Comparison of ENCODE assay signal across 22 cellular contexts in the genomic region with DNA sequence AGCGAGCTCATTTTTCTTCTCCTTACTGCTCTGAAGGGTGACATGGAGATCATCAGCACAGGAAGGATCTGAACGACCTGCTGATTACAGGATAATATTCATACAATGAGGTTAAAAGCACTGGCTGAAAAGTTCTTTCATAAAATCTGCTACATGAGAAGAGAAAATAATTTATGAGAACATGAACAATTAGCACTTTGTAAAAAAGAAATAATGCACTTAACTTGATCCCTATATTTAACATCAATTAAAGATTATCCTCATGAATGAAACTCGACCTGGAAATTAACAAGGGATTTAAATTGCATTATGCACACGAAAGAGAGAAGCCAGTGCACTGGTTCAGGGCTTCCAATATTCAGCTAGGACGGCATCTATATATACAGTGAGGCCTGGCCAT. TPM values are rescaled to one million over a fixed set of nuclear protein-coding genes. Genes with fewer than 3 reads are reported as not detected.
DNase-seq lines count a peak whose midpoint lies in the region; TF ChIP-seq lines count a peak whose summit lies in the region.
"Had no signal": no experiment of that assay in that cellular context is flagged by ENCODE, and none has a peak within 500 bp of the region (broad histone marks: within the 10 kb centered on the region; RNA-seq: fewer than 3 reads in every experiment).

No MANE protein-coding gene starts in this region.

- H3K27me3 Mint-ChIP-seq in activated naive CD4-positive, alpha-beta T cell treated with anti-CD3 and anti-CD28 coated beads for 36 hours (ENCODE audit: low read depth): peaks cover 61% of the 10 kb centered on the region
- H3K27me3 Mint-ChIP-seq in Calu3 (ENCODE audit: unreplicated experiment): peaks cover 99% of the 10 kb centered on the region

- DNase-seq in NCI-H748 (lab: John Stamatoyannopoulos, UW; ENCODE audit: unreplicated experiment): peak; percentile 13
- no peak for DNase-seq in NCI-H748 treated with DMSO at 0.1 percent for 48 hours (lab: John Stamatoyannopoulos, UW)
- DNase-seq in A673 (ENCODE audit: low spot score): peak; percentile 61
- peak; percentile 76 for DNase-seq in NCI-H69 (lab: John Stamatoyannopoulos, UW)
- no peak for DNase-seq in activated naive CD4-positive, alpha-beta T cell treated with anti-CD3 and anti-CD28 coated beads for 36 hours
- DNase-seq in Calu3: no peak
- DNase-seq: ACHN; AML-193; BE2C; CD4-positive, alpha-beta T cell; CD8-positive, alpha-beta memory T cell; DMS153; DMS79; EL; GDM1; GM23248; H7; HCEC 1CT had no signal

- CTCF ChIA-PET in A673 (lab: Charles Lee) (no interaction called here), Calu3 (lab: Charles Lee) (no interaction called here)
- CTCF ChIA-PET in activated naive CD4-positive, alpha-beta T cell treated with anti-CD3 and anti-CD28 coated beads for 36 hours (lab: Charles Lee): interaction anchor here (0.6 to 1.6 kb wide), 2 partner anchors 20 to 22 kb away, joined by 3 read pairs; no protein-coding TSS in a partner anchor

- H3K4me3 Mint-ChIP-seq in activated naive CD4-positive, alpha-beta T cell treated with anti-CD3 and anti-CD28 coated beads for 36 hours: no peak overlapping the region
- no peak overlapping the region for H3K4me3 Mint-ChIP-seq in Calu3 (ENCODE audit: low read depth, unreplicated experiment)
- H3K4me3 Mint-ChIP-seq: CD14-positive monocyte; CD4-positive, alpha-beta T cell; CD8-positive, alpha-beta memory T cell had no signal

- H3K27me3 ChIP-seq in A673 (replicated peaks; ENCODE audit: insufficient read depth, low read depth, low read length, poor library complexity): no peaks in the 10 kb centered on the region
- H3K27me3 ChIP-seq: BE2C had no signal

- no peak overlapping the region for H3K4me3 ChIP-seq in A673 (ENCODE audit: low read depth, low read length, poor library complexity, severe bottlenecking)
- H3K4me3 ChIP-seq: BLaER1 treated with 17β-estradiol and CSF1 and Interleukin-3, amounts not matched to agents 10 nM and 100 nM; GM12878; GM23248 had no signal

- no peak overlapping the region for H3K27ac ChIP-seq in A673 (ENCODE audit: low read depth, low read length, poor library complexity, severe bottlenecking)
- H3K27ac ChIP-seq: 22Rv1; BLaER1 treated with 17β-estradiol and CSF1 and Interleukin-3, amounts not matched to agents 10 nM and 100 nM; GM23248 had no signal

- BruUV-seq in A673 (replicated peaks; lab: Mats Ljungman, UMichigan) (no TSS peak), Calu3 (replicated peaks; lab: Mats Ljungman, UMichigan) (no TSS peak)

- H3K9me3 Mint-ChIP-seq in activated naive CD4-positive, alpha-beta T cell treated with anti-CD3 and anti-CD28 coated beads for 36 hours: no peaks in the 10 kb centered on the region
- no peaks in the 10 kb centered on the region for H3K9me3 Mint-ChIP-seq in Calu3 (ENCODE audit: low read depth, unreplicated experiment)
- H3K9me3 Mint-ChIP-seq: CD4-positive, alpha-beta T cell had no signal

- no peak overlapping the region for H3K27ac Mint-ChIP-seq in activated naive CD4-positive, alpha-beta T cell treated with anti-CD3 and anti-CD28 coated beads for 36 hours
- H3K27ac Mint-ChIP-seq in Calu3 (ENCODE audit: unreplicated experiment): no peak overlapping the region
- H3K27ac Mint-ChIP-seq: CD14-positive monocyte; CD4-positive, alpha-beta T cell; CD8-positive, alpha-beta memory T cell had no signal

- peaks cover 4% of the 10 kb centered on the region for H3K9me3 ChIP-seq in A673 (ENCODE audit: low read depth, low read length, poor library complexity, severe bottlenecking)
- H3K9me3 ChIP-seq: BE2C had no signal

- intact Hi-C loops in A673 (cut with micrococcal nuclease; ENCODE audit: unreplicated experiment) (no loop called here), Calu3 (cut with micrococcal nuclease; ENCODE audit: unreplicated experiment) (no loop called here)
- intact Hi-C loops in activated naive CD4-positive, alpha-beta T cell treated with anti-CD3 and anti-CD28 coated beads for 36 hours (cut with micrococcal nuclease): no loop called here

- H3K4me1 Mint-ChIP-seq in activated naive CD4-positive, alpha-beta T cell treated with anti-CD3 and anti-CD28 coated beads for 36 hours (ENCODE audit: low read depth): peaks cover 9% of the 10 kb centered on the region
- H3K4me1 Mint-ChIP-seq in Calu3 (ENCODE audit: low read depth, unreplicated experiment): no peaks in the 10 kb centered on the region

- peaks cover 8% of the 10 kb centered on the region for H3K4me1 ChIP-seq in A673 (ENCODE audit: insufficient read depth, low read length, poor library complexity, severe bottlenecking)
- H3K4me1 ChIP-seq: BE2C had no signal

- no peaks in the 10 kb centered on the region for H3K36me3 Mint-ChIP-seq in activated naive CD4-positive, alpha-beta T cell treated with anti-CD3 and anti-CD28 coated beads for 36 hours (ENCODE audit: low read depth)
- H3K36me3 Mint-ChIP-seq in Calu3 (ENCODE audit: insufficient read depth, unreplicated experiment): no peaks in the 10 kb centered on the region
- H3K36me3 Mint-ChIP-seq: CD8-positive, alpha-beta memory T cell had no signal

- no peaks in the 10 kb centered on the region for H3K36me3 ChIP-seq in A673 (ENCODE audit: insufficient read depth, low read length, poor library complexity, severe bottlenecking)
- H3K36me3 ChIP-seq: BE2C; BLaER1 treated with 17β-estradiol and CSF1 and Interleukin-3, amounts not matched to agents 10 nM and 100 nM had no signal

- POLR2A ChIA-PET in A673 (lab: Charles Lee; ENCODE audit: low non-redundant PET): interaction anchor here (0.5 kb wide), 1 partner anchor 88 kb away, joined by 4 read pairs; no protein-coding TSS in a partner anchor

- TF ChIP-seq CTCF in A673 (conservative IDR thresholded peaks at IDR 0.05; ENCODE audit: low read depth, low read length): no peak
- no peak for TF ChIP-seq CTCF in Calu3 (IDR thresholded peaks at IDR 0.05; ENCODE audit: unreplicated experiment)

RNA-seq across cellular contexts. Expression of gene RRAGC, which starts 46.6 kb away (rescaled TPM):
- total RNA-seq in A673 (2021) (19.9 and 26.0 TPM in 2 replicates), Calu3 (2022) (23.7 and 25.9 TPM in 2 replicates)
- total RNA-seq in activated naive CD4-positive, alpha-beta T cell treated with anti-CD3 and anti-CD28 coated beads for 36 hours: 10 to 100 TPM; 22.3 to 23.3 TPM

Comparison
In these comparisons a context has a peak if more than half of its experiments do, and no peak if none do; other contexts are left out.
1. DNase-seq: peak in NCI-H748 (single experiment), A673 (single experiment) and NCI-H69 (single experiment); none in NCI-H748 treated with DMSO at 0.1 percent for 48 hours (single experiment), activated naive CD4-positive, alpha-beta T cell treated with anti-CD3 and anti-CD28 coated beads for 36 hours (single experiment) and Calu3 (single experiment).